ENCODE assay signal across 16 cellular contexts in the genomic region with DNA sequence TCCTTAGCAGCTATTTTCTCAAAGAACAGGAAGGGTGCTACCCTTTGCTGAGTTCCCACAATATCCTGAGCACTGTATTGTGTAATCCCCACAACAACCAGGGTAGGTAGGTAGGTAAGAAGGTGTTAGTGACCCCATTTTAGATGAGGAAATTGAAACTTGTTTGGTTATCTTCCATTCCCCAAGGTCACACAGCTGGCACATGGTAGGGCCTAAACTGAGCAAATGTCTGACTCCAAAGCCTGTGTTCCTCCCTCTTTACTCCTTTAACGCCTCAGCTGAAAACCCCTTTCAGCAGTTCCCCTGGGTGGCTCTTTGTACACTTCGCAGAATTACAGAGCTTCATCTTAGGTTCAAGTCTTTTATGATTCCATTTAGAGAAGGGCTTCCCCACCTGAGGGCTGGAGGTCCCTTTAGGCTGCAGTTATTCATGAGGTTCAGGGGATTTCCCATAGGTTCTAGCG. TPM values are rescaled to one million over a fixed set of nuclear protein-coding genes. Genes with fewer than 3 reads are reported as not detected.
A peak's percentile ranks its signal among the peaks of the same experiment; 100 is the strongest.
DNase-seq lines count a peak whose midpoint lies in the region; ATAC-seq and TF ChIP-seq lines count a peak whose summit lies in the region.
"Had no signal": no experiment of that assay in that cellular context is flagged by ENCODE, and none has a peak within 500 bp of the region (broad histone marks: within the 10 kb centered on the region; RNA-seq: fewer than 3 reads in every experiment).

No MANE protein-coding gene starts in this region.

- CTCF ChIA-PET in CD8-positive, alpha-beta memory T cell (lab: Charles Lee) = interaction anchor here (0.7 to 1.3 kb wide), 4 partner anchors 10 to 172 kb away, joined by 3 read pairs; no protein-coding TSS in a partner anchor

- H3K4me3 Mint-ChIP-seq in CD8-positive, alpha-beta memory T cell = peak overlapping the region in 6 of 7 donors; percentile 15 to 66 (median 44)
- H3K4me3 Mint-ChIP-seq in activated T-helper 17 cell treated with anti-CD3 and anti-CD28 coated beads, Interleukin-2, amount 50 U/mL, for 72 hours = peak overlapping the region; percentile 67
- H3K4me3 Mint-ChIP-seq in natural killer cell treated with Interleukin-12 subunit alpha and Interleukin-12 subunit beta and Interleukin-15 and Interleukin-18, amount 100 ng/mL, for 72 hours = peak overlapping the region; percentile 23
- H3K4me3 Mint-ChIP-seq: type B pancreatic cell had no signal

- ATAC-seq in activated T-helper 17 cell treated with anti-CD3 and anti-CD28 coated beads, Interleukin-2, amount 50 U/mL, for 72 hours (replicated peaks) = peak; percentile 80
- peak; percentile 45 to 65 for ATAC-seq in natural killer cell treated with Interleukin-12 subunit alpha and Interleukin-12 subunit beta and Interleukin-15 and Interleukin-18, amount 100 ng/mL, for 72 hours
- ATAC-seq in HG03159 (IDR thresholded peaks at IDR 0.05; ENCODE audit: unreplicated experiment) = no peak
- ATAC-seq: left colon had no signal

- POLR2A ChIA-PET in CD8-positive, alpha-beta memory T cell (lab: Charles Lee) = interaction anchor here (0.6 to 1.0 kb wide), 3 partner anchors 12 to 37 kb away, joined by 3 to 8 read pairs (median 3); no protein-coding TSS in a partner anchor

- no peaks in the 10 kb centered on the region for H3K9me2 ChIP-seq in MM.1S (replicated peaks; ENCODE audit: insufficient read depth, low read length)
- H3K9me2 ChIP-seq: SK-N-SH had no signal

- H3K9ac ChIP-seq in MM.1S (ENCODE audit: low read length) = no peak overlapping the region
- H3K9ac ChIP-seq: SK-N-SH had no signal

- H3K4me1 Mint-ChIP-seq in CD8-positive, alpha-beta memory T cell = peaks cover 38 to 54% (median 43%) of the 10 kb centered on the region in 3 donors
- H3K4me1 Mint-ChIP-seq in activated T-helper 17 cell treated with anti-CD3 and anti-CD28 coated beads, Interleukin-2, amount 50 U/mL, for 72 hours = peaks cover 21% of the 10 kb centered on the region
- H3K4me1 Mint-ChIP-seq in natural killer cell treated with Interleukin-12 subunit alpha and Interleukin-12 subunit beta and Interleukin-15 and Interleukin-18, amount 100 ng/mL, for 72 hours (ENCODE audit: low read depth in 2 of 2) = peaks cover 16% of the 10 kb centered on the region in 2 donors

- peak overlapping the region; percentile 87 to 98 (median 96) for H3K27ac Mint-ChIP-seq in CD8-positive, alpha-beta memory T cell
- peak overlapping the region; percentile 90 for H3K27ac Mint-ChIP-seq in activated T-helper 17 cell treated with anti-CD3 and anti-CD28 coated beads, Interleukin-2, amount 50 U/mL, for 72 hours
- peak overlapping the region; percentile 53 to 57 for H3K27ac Mint-ChIP-seq in natural killer cell treated with Interleukin-12 subunit alpha and Interleukin-12 subunit beta and Interleukin-15 and Interleukin-18, amount 100 ng/mL, for 72 hours
- H3K27ac Mint-ChIP-seq: type B pancreatic cell had no signal

- peaks cover 0 to 8% (median 0%) of the 10 kb centered on the region in 5 donors for H3K9me3 Mint-ChIP-seq in CD8-positive, alpha-beta memory T cell
- peaks cover 4% of the 10 kb centered on the region for H3K9me3 Mint-ChIP-seq in activated T-helper 17 cell treated with anti-CD3 and anti-CD28 coated beads, Interleukin-2, amount 50 U/mL, for 72 hours
- no peaks in the 10 kb centered on the region for H3K9me3 Mint-ChIP-seq in natural killer cell treated with Interleukin-12 subunit alpha and Interleukin-12 subunit beta and Interleukin-15 and Interleukin-18, amount 100 ng/mL, for 72 hours

- peak in 4 of 5 donors; percentile 23 to 80 (median 62) for DNase-seq in CD8-positive, alpha-beta memory T cell
- peak; percentile 19 for DNase-seq in GM20000 (ENCODE audit: low spot score)
- no peak for DNase-seq in natural killer cell treated with Interleukin-12 subunit alpha and Interleukin-12 subunit beta and Interleukin-15 and Interleukin-18, amount 100 ng/mL, for 72 hours (ENCODE audit: low spot score)
- DNase-seq in MM.1S = no peak
- no peak for DNase-seq in NCI-H187 treated with DMSO at 0.1 percent for 48 hours (lab: John Stamatoyannopoulos, UW)
- DNase-seq: COR-L47; effector CD8-positive, alpha-beta T cell; GF-D8; left colon; NCI-H1417 treated with DMSO at 0.1 percent for 48 hours; OCI-M1; SK-N-SH; stimulated activated CD4-positive, alpha-beta T cell treated with anti-CD3 and anti-CD28 coated beads, Interleukin-1b, Interleukin-23, amount 100 ng/mL, for 48 hours had no signal

- H3K27ac ChIP-seq in CD8-positive, alpha-beta memory T cell (ENCODE audit: low read depth, low read length) = peak overlapping the region; percentile 48
- no peak overlapping the region for H3K27ac ChIP-seq in MM.1S (ENCODE audit: low read length)

- peaks cover 0 to 6% (median 0%) of the 10 kb centered on the region in 3 donors for H3K36me3 Mint-ChIP-seq in CD8-positive, alpha-beta memory T cell
- H3K36me3 Mint-ChIP-seq in activated T-helper 17 cell treated with anti-CD3 and anti-CD28 coated beads, Interleukin-2, amount 50 U/mL, for 72 hours (ENCODE audit: low read depth) = no peaks in the 10 kb centered on the region
- H3K36me3 Mint-ChIP-seq in natural killer cell treated with Interleukin-12 subunit alpha and Interleukin-12 subunit beta and Interleukin-15 and Interleukin-18, amount 100 ng/mL, for 72 hours = no peaks in the 10 kb centered on the region
- H3K36me3 Mint-ChIP-seq: type B pancreatic cell had no signal

- H3K36me3 ChIP-seq in CD8-positive, alpha-beta memory T cell (ENCODE audit: insufficient read depth, low read length) = no peaks in the 10 kb centered on the region
- H3K36me3 ChIP-seq in MM.1S (replicated peaks; ENCODE audit: insufficient read depth, low read length) = no peaks in the 10 kb centered on the region

- no peaks in the 10 kb centered on the region for H3K79me2 ChIP-seq in MM.1S (ENCODE audit: low read length)

- H3K27me3 Mint-ChIP-seq in CD8-positive, alpha-beta memory T cell = no peaks in the 10 kb centered on the region
- no peaks in the 10 kb centered on the region for H3K27me3 Mint-ChIP-seq in activated T-helper 17 cell treated with anti-CD3 and anti-CD28 coated beads, Interleukin-2, amount 50 U/mL, for 72 hours
- H3K27me3 Mint-ChIP-seq in natural killer cell treated with Interleukin-12 subunit alpha and Interleukin-12 subunit beta and Interleukin-15 and Interleukin-18, amount 100 ng/mL, for 72 hours = peaks cover 3 to 14% of the 10 kb centered on the region in 2 donors

- no peak overlapping the region for H3K4me2 ChIP-seq in MM.1S (ENCODE audit: low read depth, low read length)
- H3K4me2 ChIP-seq: SK-N-SH had no signal

- no peaks in the 10 kb centered on the region for H3F3A ChIP-seq in MM.1S (ENCODE audit: insufficient read depth, low read length)

- H3K4me3 ChIP-seq in CD8-positive, alpha-beta memory T cell (ENCODE audit: low read length) = peak overlapping the region; percentile 11
- H3K4me3 ChIP-seq in MM.1S (ENCODE audit: low read length) = no peak overlapping the region

- H4K20me1 ChIP-seq in MM.1S (ENCODE audit: insufficient read depth, low read length) = no peaks in the 10 kb centered on the region

- TF ChIP-seq CTCF in GM20000 (IDR thresholded peaks at IDR 0.05; ENCODE audit: extremely low read depth, missing control alignments) (no peak), MM.1S (IDR thresholded peaks at IDR 0.05; ENCODE audit: low read length) (no peak)

- H3K27me3 ChIP-seq in CD8-positive, alpha-beta memory T cell (ENCODE audit: insufficient read depth, low read length, poor library complexity, severe bottlenecking) = no peaks in the 10 kb centered on the region
- no peaks in the 10 kb centered on the region for H3K27me3 ChIP-seq in MM.1S (replicated peaks; ENCODE audit: insufficient read depth, low read length)

- H3K4me1 ChIP-seq in CD8-positive, alpha-beta memory T cell (ENCODE audit: insufficient read depth, low read length) = peaks cover 34% of the 10 kb centered on the region
- H3K4me1 ChIP-seq in MM.1S (ENCODE audit: low read length) = 0 out of 2 replicates have a peak, but pooled peaks cover under 1% of the 10 kb centered on the region

- H3K9me3 ChIP-seq in CD8-positive, alpha-beta memory T cell (ENCODE audit: low read length) = no peaks in the 10 kb centered on the region
- H3K9me3 ChIP-seq in MM.1S (replicated peaks; ENCODE audit: insufficient read depth, low read length) = no peaks in the 10 kb centered on the region
- H3K9me3 ChIP-seq: SK-N-SH had no signal

- H2AFZ ChIP-seq in MM.1S (ENCODE audit: low read length) = no peak overlapping the region

RNA-seq across cellular contexts. Expression of a gene that starts 26.5 kb away (rescaled TPM):
- total RNA-seq in CD8-positive, alpha-beta memory T cell = 10 to 100 TPM in 1 of 2 experiments, 1 to 10 TPM in 1; 9.9 to 11.2 TPM
- 10.2 TPM for polyA plus RNA-seq in CD8-positive, alpha-beta memory T cell
- total RNA-seq in activated T-helper 17 cell treated with anti-CD3 and anti-CD28 coated beads, Interleukin-2, amount 50 U/mL, for 72 hours = 10 to 100 TPM; 14.9 to 15.9 TPM
- 10 to 100 TPM; 15.8 to 18.2 TPM for total RNA-seq in natural killer cell treated with Interleukin-12 subunit alpha and Interleukin-12 subunit beta and Interleukin-15 and Interleukin-18, amount 100 ng/mL, for 72 hours

Comparison
In these comparisons a context has a peak if more than half of its experiments do, and no peak if none do; other contexts are left out.
1. DNase-seq: peak in CD8-positive, alpha-beta memory T cell (4 of 5) and GM20000 (single experiment); none in natural killer cell treated with Interleukin-12 subunit alpha and Interleukin-12 subunit beta and Interleukin-15 and Interleukin-18, amount 100 ng/mL, for 72 hours (single experiment), MM.1S (single experiment) and NCI-H187 treated with DMSO at 0.1 percent for 48 hours (single experiment).
2. Peak in every context shown above with its lines, with median percentiles within 50 percentile points of each other: H3K27ac Mint-ChIP-seq and H3K4me3 Mint-ChIP-seq.